In the genomic region with DNA sequence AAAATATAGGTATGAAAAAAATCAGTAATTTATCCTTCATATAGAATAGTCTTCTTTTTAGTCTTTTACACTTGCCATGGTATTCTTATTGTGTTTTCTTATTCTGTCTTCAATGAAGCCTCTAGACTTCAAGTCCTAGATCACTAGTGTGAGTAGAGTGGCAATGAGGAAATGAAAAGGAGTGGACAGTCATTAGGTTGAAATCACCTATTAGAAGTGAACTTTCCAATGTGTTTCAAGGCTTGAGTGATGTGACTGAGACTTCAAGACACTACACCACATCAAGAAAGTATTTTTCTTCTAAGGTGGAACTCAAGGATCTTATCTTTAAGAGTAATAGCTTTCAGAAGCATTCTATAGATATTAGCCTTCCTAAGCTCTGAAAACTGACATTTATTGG, we compare ENCODE assay signal across 28 cellular contexts.
"Had no signal": no experiment of that assay in that cellular context is flagged by ENCODE, and none has a peak within 500 bp of the region (broad histone marks: within the 10 kb centered on the region; RNA-seq: fewer than 3 reads in every experiment).

No MANE protein-coding gene starts in this region.

- H3K4me1 Mint-ChIP-seq: stimulated activated effector memory CD8-positive, alpha-beta T cell treated with anti-CD3 and anti-CD28 coated beads, Interleukin-12 subunit alpha, Interleukin-12 subunit beta, amount 100 ng/mL, for 72 hours; stimulated activated memory B cell treated with anti-CD40 and anti-IgM and Interleukin-4, amounts not matched to agents 10 μg/mL and 1 μg/mL and 100 μg/mL, for 72 hours; stimulated activated naive B cell treated with anti-CD40 and anti-IgM and Interleukin-4, amounts not matched to agents 10 μg/mL and 1 μg/mL and 100 μg/mL, for 72 hours; stimulated activated naive CD8-positive, alpha-beta T cell treated with anti-CD3 and anti-CD28 coated beads, Interleukin-15, amount 100 ng/mL, for 72 hours had no signal

- H3K4me3 ChIP-seq: suprapubic skin, testis, thoracic aorta, thyroid gland, tibial artery, tibial nerve, transverse colon, upper lobe of left lung, upper lobe of right lung, uterus, vagina had no signal

- FAIRE-seq: urothelium cell line had no signal

- ATAC-seq: stimulated activated effector memory CD8-positive, alpha-beta T cell treated with anti-CD3 and anti-CD28 coated beads, Interleukin-12 subunit alpha, Interleukin-12 subunit beta, amount 100 ng/mL, for 72 hours; stimulated activated memory B cell treated with anti-CD40 and anti-IgM and Interleukin-4, amounts not matched to agents 10 μg/mL and 1 μg/mL and 100 μg/mL, for 72 hours; stimulated activated naive B cell treated with anti-CD40 and anti-IgM and Interleukin-4, amounts not matched to agents 10 μg/mL and 1 μg/mL and 100 μg/mL, for 72 hours; stimulated activated naive CD8-positive, alpha-beta T cell treated with anti-CD3 and anti-CD28 coated beads, Interleukin-15, amount 100 ng/mL, for 72 hours; stimulated activated naive CD8-positive, alpha-beta T cell treated with anti-CD3 and anti-CD28 coated beads, Interleukin-15, Interleukin-2, amounts not matched to agents 100 U/mL and 50 U/mL, for 24 hours; upper lobe of right lung had no signal

- DNase-seq: stimulated activated CD4-positive, alpha-beta T cell treated with anti-CD3 and anti-CD28 coated beads, Interleukin-2, amount 100 ng/mL, for 48 hours; stimulated activated CD4-positive, alpha-beta T cell treated with anti-CD3 and anti-CD28 coated beads, Interleukin-4, amount 100 ng/mL, for 1 hour; stimulated activated CD4-positive, alpha-beta T cell treated with anti-CD3 and anti-CD28 coated beads, Interleukin-4, amount 100 ng/mL, for 24 hours; stimulated activated CD4-positive, alpha-beta T cell treated with anti-CD3 and anti-CD28 coated beads, Interleukin-4, amount 100 ng/mL, for 4 hours; stimulated activated CD8-positive, alpha-beta memory T cell treated with anti-CD3 and anti-CD28 coated beads, Interleukin-4, amount 100 ng/mL, for 48 hours; stimulated activated naive B cell treated with anti-CD40 and anti-IgM and Interleukin-4, amounts not matched to agents 10 μg/mL and 1 μg/mL and 100 μg/mL, for 72 hours; stimulated activated naive CD4-positive, alpha-beta T cell; stimulated activated naive CD4-positive, alpha-beta T cell treated with Interleukin-2 at 50 U/mL for 16 hours; stimulated activated naive CD8-positive, alpha-beta T cell treated with anti-CD3 and anti-CD28 coated beads, Interleukin-15, amount 100 ng/mL, for 72 hours; stimulated activated naive CD8-positive, alpha-beta T cell treated with anti-CD3 and anti-CD28 coated beads, Interleukin-15, Interleukin-2, amounts not matched to agents 100 U/mL and 50 U/mL, for 24 hours; substantia nigra; testis; thyroid gland; tibial artery; transverse colon; trophoblast cell; upper lobe of left lung; upper lobe of right lung; uterus had no signal

- H3K9me3 ChIP-seq: suprapubic skin, testis, thoracic aorta, thyroid gland, tibial artery, tibial nerve, transverse colon, upper lobe of left lung, upper lobe of right lung, uterus, vagina had no signal

- H3K36me3 ChIP-seq: suprapubic skin, thoracic aorta, thyroid gland, tibial artery, tibial nerve, transverse colon, upper lobe of left lung, upper lobe of right lung, uterus, vagina had no signal

- H3K27ac ChIP-seq: suprapubic skin, testis, thoracic aorta, thyroid gland, tibial artery, tibial nerve, transverse colon, upper lobe of left lung, upper lobe of right lung, uterus, vagina had no signal

- H3K27me3 ChIP-seq: suprapubic skin, testis, thyroid gland, tibial artery, tibial nerve, transverse colon, upper lobe of left lung, upper lobe of right lung, uterus, vagina had no signal

- H3K4me3 Mint-ChIP-seq: stimulated activated effector memory CD8-positive, alpha-beta T cell treated with anti-CD3 and anti-CD28 coated beads, Interleukin-12 subunit alpha, Interleukin-12 subunit beta, amount 100 ng/mL, for 72 hours; stimulated activated memory B cell treated with anti-CD40 and anti-IgM and Interleukin-4, amounts not matched to agents 10 μg/mL and 1 μg/mL and 100 μg/mL, for 72 hours; stimulated activated naive B cell treated with anti-CD40 and anti-IgM and Interleukin-4, amounts not matched to agents 10 μg/mL and 1 μg/mL and 100 μg/mL, for 72 hours; stimulated activated naive CD8-positive, alpha-beta T cell treated with anti-CD3 and anti-CD28 coated beads, Interleukin-15, amount 100 ng/mL, for 72 hours; stimulated activated naive CD8-positive, alpha-beta T cell treated with anti-CD3 and anti-CD28 coated beads, Interleukin-15, Interleukin-2, amounts not matched to agents 100 ng/mL and 50 ng/mL, for 24 hours; type B pancreatic cell had no signal

- H3K27ac Mint-ChIP-seq: stimulated activated effector memory CD8-positive, alpha-beta T cell treated with anti-CD3 and anti-CD28 coated beads, Interleukin-12 subunit alpha, Interleukin-12 subunit beta, amount 100 ng/mL, for 72 hours; stimulated activated memory B cell treated with anti-CD40 and anti-IgM and Interleukin-4, amounts not matched to agents 10 μg/mL and 1 μg/mL and 100 μg/mL, for 72 hours; stimulated activated naive B cell treated with anti-CD40 and anti-IgM and Interleukin-4, amounts not matched to agents 10 μg/mL and 1 μg/mL and 100 μg/mL, for 72 hours; stimulated activated naive CD8-positive, alpha-beta T cell treated with anti-CD3 and anti-CD28 coated beads, Interleukin-15, amount 100 ng/mL, for 72 hours; stimulated activated naive CD8-positive, alpha-beta T cell treated with anti-CD3 and anti-CD28 coated beads, Interleukin-15, Interleukin-2, amounts not matched to agents 100 ng/mL and 50 ng/mL, for 24 hours; type B pancreatic cell had no signal

- H3K4me1 ChIP-seq: suprapubic skin, testis, thyroid gland, tibial artery, tibial nerve, transverse colon, upper lobe of left lung, upper lobe of right lung, uterus, vagina had no signal

- H3K36me3 Mint-ChIP-seq: stimulated activated effector memory CD8-positive, alpha-beta T cell treated with anti-CD3 and anti-CD28 coated beads, Interleukin-12 subunit alpha, Interleukin-12 subunit beta, amount 100 ng/mL, for 72 hours; stimulated activated memory B cell treated with anti-CD40 and anti-IgM and Interleukin-4, amounts not matched to agents 10 μg/mL and 1 μg/mL and 100 μg/mL, for 72 hours; stimulated activated naive B cell treated with anti-CD40 and anti-IgM and Interleukin-4, amounts not matched to agents 10 μg/mL and 1 μg/mL and 100 μg/mL, for 72 hours; type B pancreatic cell had no signal

- H3K27me3 Mint-ChIP-seq: stimulated activated memory B cell treated with anti-CD40 and anti-IgM and Interleukin-4, amounts not matched to agents 10 μg/mL and 1 μg/mL and 100 μg/mL, for 72 hours; stimulated activated naive B cell treated with anti-CD40 and anti-IgM and Interleukin-4, amounts not matched to agents 10 μg/mL and 1 μg/mL and 100 μg/mL, for 72 hours; stimulated activated naive CD8-positive, alpha-beta T cell treated with anti-CD3 and anti-CD28 coated beads, Interleukin-15, amount 100 ng/mL, for 72 hours; stimulated activated naive CD8-positive, alpha-beta T cell treated with anti-CD3 and anti-CD28 coated beads, Interleukin-15, Interleukin-2, amounts not matched to agents 100 ng/mL and 50 ng/mL, for 24 hours; type B pancreatic cell had no signal
